In the genomic region with DNA sequence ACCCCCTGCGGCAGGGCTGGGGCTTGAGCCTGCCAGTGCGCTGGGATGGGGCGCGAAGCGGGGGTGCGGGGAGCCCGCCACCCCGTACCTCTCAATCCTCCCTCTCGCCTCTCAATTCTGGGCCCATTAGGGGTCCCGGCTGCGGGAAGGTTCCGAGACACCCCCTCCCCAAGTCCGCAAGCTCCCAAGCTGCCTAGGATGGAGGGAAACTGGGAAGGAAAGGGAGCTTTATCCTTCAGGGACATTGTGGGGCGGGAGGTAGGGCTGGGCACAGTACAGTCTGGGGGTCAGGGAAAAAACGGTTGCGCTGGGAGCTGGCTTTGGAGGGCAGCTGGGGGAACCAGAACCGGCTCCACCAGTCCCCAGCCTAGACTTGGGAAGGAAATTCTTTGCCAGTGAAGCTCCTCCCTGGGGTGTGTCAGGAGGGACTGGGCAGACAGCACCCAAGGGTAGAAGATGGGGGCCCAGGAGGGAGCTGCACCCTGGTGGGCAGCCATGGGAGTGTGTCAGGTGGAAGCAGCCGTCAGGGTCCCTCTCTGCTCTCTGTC, we compare ENCODE assay signal across 1 cellular context.
TF ChIP-seq lines count a peak whose summit lies in the region.

No MANE protein-coding gene starts in this region.

TF ChIP-seq in endothelial cell of umbilical vein, 7 proteins besides CTCF, POLR2A, EP300 and RAD21:
- TF ChIP-seq EZH2 (IDR thresholded peaks at IDR 0.05; ENCODE audit: borderline replicate concordance, low read depth, low read length, severe bottlenecking) (peak; percentile 43), FOS (IDR thresholded peaks at IDR 0.05; ENCODE audit: borderline replicate concordance, insufficient read depth, low read length) (no peak), GATA2 (IDR thresholded peaks at IDR 0.05; ENCODE audit: insufficient read depth, insufficient read length, low read depth, low read length) (no peak)
- TF ChIP-seq, protein P1, sequence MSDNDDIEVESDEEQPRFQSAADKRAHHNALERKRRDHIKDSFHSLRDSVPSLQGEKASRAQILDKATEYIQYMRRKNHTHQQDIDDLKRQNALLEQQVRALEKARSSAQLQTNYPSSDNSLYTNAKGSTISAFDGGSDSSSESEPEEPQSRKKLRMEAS (IDR thresholded peaks at IDR 0.05; ENCODE audit: insufficient read depth, insufficient read length) = no peak
